In the genomic region with DNA sequence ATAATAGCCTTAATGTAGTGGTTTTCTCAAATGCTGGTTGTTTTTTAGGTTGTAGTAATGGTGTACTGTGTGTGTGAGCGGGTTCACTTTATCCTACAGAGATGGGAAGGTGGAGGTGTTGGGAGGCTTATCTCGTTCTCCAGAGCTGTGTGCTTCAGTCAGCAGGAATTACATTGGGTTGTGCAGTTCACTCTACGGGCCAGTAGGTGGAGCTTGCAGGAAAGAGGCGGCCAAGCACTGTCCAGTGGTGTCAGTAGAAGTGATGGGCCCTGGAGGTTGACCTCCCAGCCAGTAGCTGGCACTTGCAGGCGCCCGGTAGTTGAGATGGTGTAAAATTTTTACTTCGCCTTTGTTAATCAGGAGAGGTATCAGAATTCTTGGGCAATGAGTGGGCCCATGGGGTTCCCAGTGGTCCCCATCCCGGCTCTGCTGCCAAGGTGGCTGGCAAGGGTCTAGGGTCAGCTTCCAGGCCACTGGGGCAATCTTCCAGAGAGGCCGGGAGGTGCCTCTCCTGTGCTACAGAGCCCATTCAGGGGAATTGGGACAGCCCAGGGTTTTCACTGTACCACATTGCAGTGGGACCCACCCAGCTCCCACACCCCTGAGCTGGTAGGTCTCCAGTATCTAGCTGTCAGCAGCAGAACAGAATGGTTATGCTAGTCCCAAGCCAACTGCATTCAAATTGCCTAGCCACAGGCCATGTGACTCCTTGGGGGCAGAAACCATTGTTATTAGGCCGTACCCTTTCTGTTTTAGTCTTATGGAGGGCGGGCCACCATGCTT, we compare ENCODE assay signal across 8 cellular contexts.
DNase-seq lines count a peak whose midpoint lies in the region; ATAC-seq lines count a peak whose summit lies in the region.

No MANE protein-coding gene starts in this region.

- peak; percentile 68 for ATAC-seq in HG02763 (IDR thresholded peaks at IDR 0.05; ENCODE audit: unreplicated experiment)

- DNase-seq in activated gamma-delta T cell treated with Interleukin-2 at 50 U/mL for 16 hours (peak; percentile 42), activated gamma-delta T cell (lab: John Stamatoyannopoulos, UW) (no peak), NCI-H1105 treated with DMSO at 0.1 percent for 48 hours (lab: John Stamatoyannopoulos, UW) (peak; percentile 64), T-helper 22 cell (ENCODE audit: low read depth) (peak; percentile 5), brain pericyte (ENCODE audit: low read depth, low spot score) (peak; percentile 13), iPS-NIHi11 (ENCODE audit: low spot score) (peak; percentile 76)
- peak in 3 of 4 experiments; percentile 14 to 27 (median 21) for DNase-seq in stimulated activated CD4-positive, alpha-beta T cell treated with anti-CD3 and anti-CD28 coated beads, Interleukin-1b, Interleukin-23, amount 100 ng/mL, for 24 hours (ENCODE audit: low read depth in 4 of 4, low spot score in 1 of 4)
